1 cellular context compared by ENCODE assay signal in the genomic region with DNA sequence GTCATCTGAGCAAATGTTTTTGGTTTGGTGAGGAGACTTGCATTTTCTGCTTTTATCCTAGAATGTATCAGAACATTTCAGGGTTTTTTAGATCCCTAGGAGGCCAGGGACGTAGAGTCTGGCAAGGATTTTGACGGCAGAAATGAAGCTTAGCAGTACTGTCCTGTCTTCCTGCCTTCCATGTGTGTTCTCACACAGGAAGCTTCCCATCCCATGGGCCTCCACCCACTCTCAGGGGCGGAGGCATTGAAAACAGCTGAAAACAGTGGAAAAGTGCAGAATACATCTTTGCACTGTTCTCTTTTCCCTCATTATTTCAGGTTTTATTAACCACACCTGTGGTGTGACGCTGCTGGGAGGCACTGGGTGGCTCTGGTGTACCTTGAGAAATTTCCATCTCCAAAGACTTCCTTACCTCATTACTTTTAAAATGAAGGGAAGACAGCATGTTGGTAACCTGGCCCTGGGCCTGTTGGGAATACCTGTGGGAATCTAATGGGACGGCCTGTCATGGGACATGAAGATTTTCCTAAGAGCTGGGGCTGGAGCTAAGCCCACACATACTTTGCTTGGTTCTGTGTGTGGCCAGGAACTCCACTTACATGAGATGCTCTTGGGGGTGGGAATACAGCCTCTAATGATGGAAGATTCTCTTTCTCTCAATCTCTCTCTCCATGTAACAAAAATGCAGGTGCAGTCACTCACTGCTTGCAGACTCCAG.
TF ChIP-seq lines count a peak whose summit lies in the region.

No MANE protein-coding gene starts in this region.

TF ChIP-seq in GM23338, 12 proteins besides CTCF, POLR2A, EP300 and RAD21 (continued from another document):
- TF ChIP-seq, protein P1, sequence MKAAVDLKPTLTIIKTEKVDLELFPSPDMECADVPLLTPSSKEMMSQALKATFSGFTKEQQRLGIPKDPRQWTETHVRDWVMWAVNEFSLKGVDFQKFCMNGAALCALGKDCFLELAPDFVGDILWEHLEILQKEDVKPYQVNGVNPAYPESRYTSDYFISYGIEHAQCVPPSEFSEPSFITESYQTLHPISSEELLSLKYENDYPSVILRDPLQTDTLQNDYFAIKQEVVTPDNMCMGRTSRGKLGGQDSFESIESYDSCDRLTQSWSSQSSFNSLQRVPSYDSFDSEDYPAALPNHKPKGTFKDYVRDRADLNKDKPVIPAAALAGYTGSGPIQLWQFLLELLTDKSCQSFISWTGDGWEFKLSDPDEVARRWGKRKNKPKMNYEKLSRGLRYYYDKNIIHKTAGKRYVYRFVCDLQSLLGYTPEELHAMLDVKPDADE (IDR thresholded peaks at IDR 0.05): no peak
- TF ChIP-seq, protein P2, sequence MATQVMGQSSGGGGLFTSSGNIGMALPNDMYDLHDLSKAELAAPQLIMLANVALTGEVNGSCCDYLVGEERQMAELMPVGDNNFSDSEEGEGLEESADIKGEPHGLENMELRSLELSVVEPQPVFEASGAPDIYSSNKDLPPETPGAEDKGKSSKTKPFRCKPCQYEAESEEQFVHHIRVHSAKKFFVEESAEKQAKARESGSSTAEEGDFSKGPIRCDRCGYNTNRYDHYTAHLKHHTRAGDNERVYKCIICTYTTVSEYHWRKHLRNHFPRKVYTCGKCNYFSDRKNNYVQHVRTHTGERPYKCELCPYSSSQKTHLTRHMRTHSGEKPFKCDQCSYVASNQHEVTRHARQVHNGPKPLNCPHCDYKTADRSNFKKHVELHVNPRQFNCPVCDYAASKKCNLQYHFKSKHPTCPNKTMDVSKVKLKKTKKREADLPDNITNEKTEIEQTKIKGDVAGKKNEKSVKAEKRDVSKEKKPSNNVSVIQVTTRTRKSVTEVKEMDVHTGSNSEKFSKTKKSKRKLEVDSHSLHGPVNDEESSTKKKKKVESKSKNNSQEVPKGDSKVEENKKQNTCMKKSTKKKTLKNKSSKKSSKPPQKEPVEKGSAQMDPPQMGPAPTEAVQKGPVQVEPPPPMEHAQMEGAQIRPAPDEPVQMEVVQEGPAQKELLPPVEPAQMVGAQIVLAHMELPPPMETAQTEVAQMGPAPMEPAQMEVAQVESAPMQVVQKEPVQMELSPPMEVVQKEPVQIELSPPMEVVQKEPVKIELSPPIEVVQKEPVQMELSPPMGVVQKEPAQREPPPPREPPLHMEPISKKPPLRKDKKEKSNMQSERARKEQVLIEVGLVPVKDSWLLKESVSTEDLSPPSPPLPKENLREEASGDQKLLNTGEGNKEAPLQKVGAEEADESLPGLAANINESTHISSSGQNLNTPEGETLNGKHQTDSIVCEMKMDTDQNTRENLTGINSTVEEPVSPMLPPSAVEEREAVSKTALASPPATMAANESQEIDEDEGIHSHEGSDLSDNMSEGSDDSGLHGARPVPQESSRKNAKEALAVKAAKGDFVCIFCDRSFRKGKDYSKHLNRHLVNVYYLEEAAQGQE (IDR thresholded peaks at IDR 0.05; ENCODE audit: unreplicated experiment): no peak
- TF ChIP-seq EZH2phosphoT487 (IDR thresholded peaks at IDR 0.05; ENCODE audit: unreplicated experiment): no peak
- TF ChIP-seq POLR2AphosphoS5 (IDR thresholded peaks at IDR 0.05; ENCODE audit: low read depth): no peak
- no peak for TF ChIP-seq EZH2 (IDR thresholded peaks at IDR 0.05; ENCODE audit: low read depth, unreplicated experiment)
- TF ChIP-seq STAT1 (IDR thresholded peaks at IDR 0.05; ENCODE audit: unreplicated experiment): no peak
